In the genomic region with DNA sequence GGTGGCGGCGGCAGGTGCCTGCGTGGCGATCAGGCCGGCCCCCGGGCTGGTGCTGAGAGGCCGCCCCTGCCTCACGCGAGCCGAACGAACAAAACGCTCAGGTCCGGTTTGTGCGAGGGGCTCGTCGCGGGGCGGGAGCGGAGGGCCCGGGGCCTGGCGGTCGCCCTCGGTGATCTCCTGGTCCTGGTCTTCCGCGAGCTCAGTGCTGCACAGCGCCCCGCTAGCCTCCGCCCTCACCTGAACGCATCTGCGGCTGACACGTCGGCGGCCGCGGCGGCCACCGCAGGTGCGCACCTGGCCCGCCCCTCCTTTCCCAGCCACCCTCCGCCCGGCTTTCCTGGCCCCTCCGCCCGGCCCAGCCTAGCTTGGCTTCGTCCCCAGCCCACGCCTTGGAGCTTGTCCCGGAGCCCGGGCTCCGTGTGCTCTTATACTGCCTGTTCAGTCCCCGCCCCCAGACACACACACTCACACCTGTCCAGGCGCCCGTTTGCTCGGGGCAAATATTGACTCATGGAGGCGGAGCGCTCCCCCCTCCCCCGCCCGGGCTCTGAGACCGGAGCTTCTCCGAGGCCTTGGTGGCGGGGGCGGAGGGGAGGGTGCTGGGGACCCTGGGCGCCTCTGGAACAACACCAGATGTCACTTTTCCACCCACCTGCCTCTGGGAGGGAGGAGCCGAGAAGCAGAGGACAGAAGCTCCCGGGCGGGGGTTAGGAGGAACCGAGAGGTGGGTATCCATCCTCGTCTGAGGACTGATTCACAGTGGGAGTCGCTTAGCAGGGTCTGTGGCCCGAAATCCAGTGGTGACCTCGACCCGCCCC, we compare ENCODE assay signal across 10 cellular contexts. TPM values are rescaled to one million over a fixed set of nuclear protein-coding genes. Genes with fewer than 3 reads are reported as not detected.
A peak's percentile ranks its signal among the peaks of the same experiment; 100 is the strongest.
DNase-seq lines count a peak whose midpoint lies in the region; ATAC-seq and TF ChIP-seq lines count a peak whose summit lies in the region.
"Had no signal": no experiment of that assay in that cellular context is flagged by ENCODE, and none has a peak within 500 bp of the region (broad histone marks: within the 10 kb centered on the region; RNA-seq: fewer than 3 reads in every experiment).

No MANE protein-coding gene starts in this region.

- H3K9me3 Mint-ChIP-seq in activated T-cell treated with anti-CD3 and anti-CD28 coated beads, Interleukin-2, amount 50 U/mL, for 24 hours, result no peaks in the 10 kb centered on the region

- peaks cover 0 to 17% (median 8%) of the 10 kb centered on the region in 4 donors for H3K4me1 ChIP-seq in right lobe of liver

- H3K4me1 Mint-ChIP-seq in activated T-cell treated with anti-CD3 and anti-CD28 coated beads, Interleukin-2, amount 50 U/mL, for 24 hours (ENCODE audit: low read depth), result peaks cover 13% of the 10 kb centered on the region

- peak; percentile 99 for DNase-seq in COLO668 (lab: John Stamatoyannopoulos, UW; ENCODE audit: unreplicated experiment)
- peak; percentile 95 for DNase-seq in NCI-H1436 (lab: John Stamatoyannopoulos, UW)
- peak; percentile 56 for DNase-seq in activated T-cell treated with anti-CD3 and anti-CD28 coated beads, Interleukin-2, amount 50 U/mL, for 24 hours
- peak; percentile 94 to 97 (median 97) for DNase-seq in right lobe of liver
- DNase-seq in ureter (ENCODE audit: low spot score), result peak; percentile 61

- no peak overlapping the region for H3K27ac Mint-ChIP-seq in activated T-cell treated with anti-CD3 and anti-CD28 coated beads, Interleukin-2, amount 50 U/mL, for 24 hours

- peak overlapping the region; percentile 8 for H3K4me3 Mint-ChIP-seq in activated T-cell treated with anti-CD3 and anti-CD28 coated beads, Interleukin-2, amount 50 U/mL, for 24 hours

- H3K4me3 ChIP-seq in right lobe of liver, result peak overlapping the region; percentile 33 to 53 (median 49)

- H3K36me3 Mint-ChIP-seq in activated T-cell treated with anti-CD3 and anti-CD28 coated beads, Interleukin-2, amount 50 U/mL, for 24 hours (ENCODE audit: low read depth), result no peaks in the 10 kb centered on the region

- TF ChIP-seq POLR2A in right lobe of liver (IDR thresholded peaks at IDR 0.05), result peak; percentile 68

- no peaks in the 10 kb centered on the region for H3K9me3 ChIP-seq in right lobe of liver

- ATAC-seq in right lobe of liver, result peak; percentile 87 to 92 (median 90)
- ATAC-seq in GM21515 (IDR thresholded peaks at IDR 0.05; ENCODE audit: unreplicated experiment), result no peak
- ATAC-seq in HG02852 (IDR thresholded peaks at IDR 0.05; ENCODE audit: unreplicated experiment), result no peak
- no peak for ATAC-seq in GM21381 (IDR thresholded peaks at IDR 0.05; ENCODE audit: unreplicated experiment)

- no peaks in the 10 kb centered on the region for H3K27me3 ChIP-seq in right lobe of liver

- WGBS in right lobe of liver (ENCODE audit: insufficient coverage, low coverage, low lambda C conversion rate, missing lambda C conversion rate), result 0% methylated on average over 16 of the region's 70 CpGs

- H3K27me3 Mint-ChIP-seq in activated T-cell treated with anti-CD3 and anti-CD28 coated beads, Interleukin-2, amount 50 U/mL, for 24 hours, result peaks cover 87% of the 10 kb centered on the region

- H3K27ac ChIP-seq in right lobe of liver, result peak overlapping the region; percentile 79 to 88 (median 88)

- TF ChIP-seq CTCF in right lobe of liver (IDR thresholded peaks at IDR 0.05), result no peak

- no peaks in the 10 kb centered on the region for H3K36me3 ChIP-seq in right lobe of liver

- intact Hi-C loops in right lobe of liver (cut with DNase I), result no loop called here

RNA-seq across cellular contexts. Expression of a gene that starts 8.6 kb away (rescaled TPM):
- total RNA-seq in right lobe of liver, result not detected
- total RNA-seq in ureter, result not detected
- total RNA-seq: activated CD8-positive, alpha-beta memory T cell treated with anti-CD3 and anti-CD28 coated beads for 36 hours; myocyte had no signal

RNA-seq across cellular contexts. Expression of a gene that starts 16.8 kb away (rescaled TPM):
- total RNA-seq in right lobe of liver, result not detected
- not detected for total RNA-seq in ureter
- total RNA-seq: activated CD8-positive, alpha-beta memory T cell treated with anti-CD3 and anti-CD28 coated beads for 36 hours; myocyte had no signal

RNA-seq across cellular contexts. Expression of a gene that starts 39.5 kb away (rescaled TPM):
- not detected for total RNA-seq in right lobe of liver
- total RNA-seq in ureter, result not detected
- total RNA-seq: activated CD8-positive, alpha-beta memory T cell treated with anti-CD3 and anti-CD28 coated beads for 36 hours had no signal

RNA-seq across cellular contexts. Expression of a gene that starts 42.3 kb away (rescaled TPM):
- total RNA-seq in right lobe of liver (not detected), ureter (not detected)
- total RNA-seq: activated CD8-positive, alpha-beta memory T cell treated with anti-CD3 and anti-CD28 coated beads for 36 hours had no signal

RNA-seq across cellular contexts. Expression of a gene that starts 58.9 kb away (rescaled TPM):
- 1 to 10 TPM in 3 of 6 experiments, under 1 TPM in 3; 0.42 to 3.9 (median 1.1) TPM for total RNA-seq in right lobe of liver
- total RNA-seq in ureter, result not detected
- total RNA-seq: activated CD8-positive, alpha-beta memory T cell treated with anti-CD3 and anti-CD28 coated beads for 36 hours; myocyte had no signal

Comparison
In these comparisons a context has a peak if more than half of its experiments do, and no peak if none do; other contexts are left out.
1. ATAC-seq: peak in right lobe of liver (4 of 4); none in GM21515 (single experiment), HG02852 (single experiment) and GM21381 (single experiment).
2. Peak in every context shown above with its lines, with median percentiles within 50 percentile points of each other: DNase-seq.